9 cellular contexts compared by ENCODE assay signal in genomic region chr11:63212742-63213141, GRCh38. TPM values are rescaled to one million over a fixed set of nuclear protein-coding genes. Genes with fewer than 3 reads are reported as not detected.
DNase-seq lines count a peak whose midpoint lies in the region; ATAC-seq and TF ChIP-seq lines count a peak whose summit lies in the region.
"Had no signal": no experiment of that assay in that cellular context is flagged by ENCODE, and none has a peak within 500 bp of the region (broad histone marks: within the 10 kb centered on the region; RNA-seq: fewer than 3 reads in every experiment).

No MANE protein-coding gene starts in this region.

- no peak for TF ChIP-seq POLR2A in HCT116 (IDR thresholded peaks at IDR 0.05; ENCODE audit: borderline replicate concordance, extremely low read depth, insufficient read depth, insufficient read length)

- no peak overlapping the region for H2AFZ ChIP-seq in HCT116 (ENCODE audit: low read depth, low read length, poor library complexity, severe bottlenecking)

- H3K27me3 ChIP-seq in HCT116 (ENCODE audit: insufficient read depth, low read length) (peaks cover 26% of the 10 kb centered on the region), kidney epithelial cell (ENCODE audit: control insufficient read depth, insufficient read depth, low read length) (no peaks in the 10 kb centered on the region)

- peak; percentile 65 for TF ChIP-seq RAD21 in HCT116 (IDR thresholded peaks at IDR 0.05; ENCODE audit: low read depth)

- POLR2A ChIA-PET in HCT116 (lab: Charles Lee), result no interaction called here
- POLR2A ChIA-PET in activated CD4-positive, alpha-beta T cell treated with anti-CD3 and anti-CD28 coated beads, Interleukin-2, amount 10 ng/mL, durations not matched to agents 7 days and 5 days (lab: Charles Lee), result no interaction called here

- H3K36me3 Mint-ChIP-seq in activated CD4-positive, alpha-beta T cell treated with anti-CD3 and anti-CD28 coated beads, Interleukin-2, amount 10 ng/mL, durations not matched to agents 7 days and 5 days (ENCODE audit: low read depth), result no peaks in the 10 kb centered on the region

- RAD21 ChIA-PET in HCT116 (lab: Charles Lee; ENCODE audit: low non-redundant PET in 1 of 2, low total read pairs in 2 of 2, uncharacterized antibody in 2 of 2, unreplicated experiment in 2 of 2), result interaction anchor here in 1 of 2 experiments (0.7 kb wide), 1 partner anchor 304 kb away, joined by 4 read pairs; no protein-coding TSS in a partner anchor

- no peaks in the 10 kb centered on the region for H3K4me1 Mint-ChIP-seq in activated CD4-positive, alpha-beta T cell treated with anti-CD3 and anti-CD28 coated beads, Interleukin-2, amount 10 ng/mL, durations not matched to agents 7 days and 5 days
- H3K4me1 Mint-ChIP-seq: activated B cell treated with CpG ODN at 0.5 μM for 24 hours had no signal

- TF ChIP-seq CTCF in HCT116 (IDR thresholded peaks at IDR 0.05 in 2 of 3, conservative IDR thresholded peaks at IDR 0.05 in 1 of 3; ENCODE audit: borderline replicate concordance in 1 of 3, insufficient read depth in 1 of 3, low read depth in 2 of 3, low read length in 2 of 3) (peak; percentile 38 to 56 (median 55); a peak in 4 of 6 replicates), kidney epithelial cell (IDR thresholded peaks at IDR 0.05; ENCODE audit: insufficient read depth, low read length, poor library complexity, severe bottlenecking) (peak; percentile 43)

- H3K4me3 ChIP-seq in HCT116 (replicated peaks in 1 of 2; ENCODE audit: low read depth in 1 of 2, low read length in 2 of 2) (no peak overlapping the region), kidney epithelial cell (ENCODE audit: low read depth, low read length) (no peak overlapping the region)

- no peak overlapping the region for H3K27ac ChIP-seq in HCT116 (ENCODE audit: low read depth, low read length)
- H3K27ac ChIP-seq: neutrophil had no signal

- no peaks in the 10 kb centered on the region for H4K20me1 ChIP-seq in HCT116 (ENCODE audit: insufficient read depth)

- no peak overlapping the region for H3K27ac Mint-ChIP-seq in activated CD4-positive, alpha-beta T cell treated with anti-CD3 and anti-CD28 coated beads, Interleukin-2, amount 10 ng/mL, durations not matched to agents 7 days and 5 days
- H3K27ac Mint-ChIP-seq: activated B cell treated with CpG ODN at 0.5 μM for 24 hours had no signal

- DNase-seq in DMS114 treated with DMSO at 0.1 percent for 48 hours (lab: John Stamatoyannopoulos, UW; ENCODE audit: unreplicated experiment) (peak; percentile 27), HCT116 (ENCODE audit: low read depth, low spot score) (peak; percentile 10), kidney epithelial cell (ENCODE audit: low read depth) (no peak), 8988T (no peak), NCI-H510A (lab: John Stamatoyannopoulos, UW) (no peak)
- DNase-seq in activated CD4-positive, alpha-beta T cell treated with anti-CD3 and anti-CD28 coated beads, Interleukin-2, amount 10 ng/mL, durations not matched to agents 7 days and 5 days, result peak; percentile 39
- DNase-seq: activated B cell treated with CpG ODN at 0.5 μM for 24 hours had no signal

- H3K9me3 Mint-ChIP-seq in activated CD4-positive, alpha-beta T cell treated with anti-CD3 and anti-CD28 coated beads, Interleukin-2, amount 10 ng/mL, durations not matched to agents 7 days and 5 days, result no peaks in the 10 kb centered on the region

- peak; percentile 81 for ATAC-seq in HCT116
- ATAC-seq in HG02588 (IDR thresholded peaks at IDR 0.05; ENCODE audit: unreplicated experiment), result no peak

- H3K4me1 ChIP-seq in HCT116 (ENCODE audit: control insufficient read depth in 1 of 2, insufficient read depth in 2 of 2, low read length in 2 of 2), result no peaks in the 10 kb centered on the region

- H3K4me3 Mint-ChIP-seq in activated CD4-positive, alpha-beta T cell treated with anti-CD3 and anti-CD28 coated beads, Interleukin-2, amount 10 ng/mL, durations not matched to agents 7 days and 5 days, result no peak overlapping the region
- H3K4me3 Mint-ChIP-seq: activated B cell treated with CpG ODN at 0.5 μM for 24 hours had no signal

- no peaks in the 10 kb centered on the region for H3K36me3 ChIP-seq in HCT116 (ENCODE audit: control insufficient read depth in 1 of 2, insufficient read depth in 2 of 2, low read length in 2 of 2)
- no peaks in the 10 kb centered on the region for H3K36me3 ChIP-seq in kidney epithelial cell (ENCODE audit: control insufficient read depth, insufficient read depth, low read length)
- H3K36me3 ChIP-seq: neutrophil had no signal

- peaks cover 4% of the 10 kb centered on the region for H3K27me3 Mint-ChIP-seq in activated CD4-positive, alpha-beta T cell treated with anti-CD3 and anti-CD28 coated beads, Interleukin-2, amount 10 ng/mL, durations not matched to agents 7 days and 5 days

- no TSS peak for BruUV-seq in HCT116 (replicated peaks; lab: Mats Ljungman, UMichigan)

- no peaks in the 10 kb centered on the region for H3K9me2 ChIP-seq in HCT116 (ENCODE audit: insufficient read depth)

- no peaks in the 10 kb centered on the region for H3K9me3 ChIP-seq in HCT116 (ENCODE audit: control insufficient read depth in 1 of 2, insufficient read depth in 1 of 2, low read depth in 1 of 2, low read length in 2 of 2)
- H3K9me3 ChIP-seq: neutrophil had no signal

- no peak overlapping the region for H3K4me2 ChIP-seq in HCT116 (ENCODE audit: low read length)

- CTCF ChIA-PET in HCT116 (lab: Charles Lee), result interaction anchor here (0.6 to 1.9 kb wide), 4 partner anchors 177 to 307 kb away, joined by 4 to 12 read pairs (median 5); no protein-coding TSS in a partner anchor
- CTCF ChIA-PET in activated CD4-positive, alpha-beta T cell treated with anti-CD3 and anti-CD28 coated beads, Interleukin-2, amount 10 ng/mL, durations not matched to agents 7 days and 5 days (lab: Charles Lee), result interaction anchor here (0.6 kb wide), 1 partner anchor 337 kb away, joined by 6 read pairs; no protein-coding TSS in a partner anchor

- intact Hi-C loops in HCT116 (cut with micrococcal nuclease), result loop anchor here (1.0 to 10.0 kb wide), 5 partner anchors 85 to 422 kb away; no protein-coding TSS in a partner anchor

- H3K79me2 ChIP-seq in HCT116 (ENCODE audit: insufficient read depth, low read length), result no peaks in the 10 kb centered on the region

- no peak overlapping the region for H3K9ac ChIP-seq in HCT116 (ENCODE audit: low read length)

TF ChIP-seq in HCT116, 20 proteins besides CTCF, POLR2A, EP300 and RAD21:
- TF ChIP-seq POLR2AphosphoS5 (IDR thresholded peaks at IDR 0.05; ENCODE audit: low read depth, low read length) (no peak), YY1 (IDR thresholded peaks at IDR 0.05; ENCODE audit: extremely low read depth, insufficient replicate concordance, low read depth, low read length) (no peak), REST (IDR thresholded peaks at IDR 0.05; ENCODE audit: low read depth) (no peak), ZNF274 (IDR thresholded peaks at IDR 0.05; ENCODE audit: low read depth, low read length) (no peak), ATF3 (IDR thresholded peaks at IDR 0.05) (no peak), JUND (IDR thresholded peaks at IDR 0.05) (no peak), FOSL1 (IDR thresholded peaks at IDR 0.05; ENCODE audit: low read depth) (no peak), SRF (IDR thresholded peaks at IDR 0.05; ENCODE audit: low read depth) (no peak), TCF7L2 (IDR thresholded peaks at IDR 0.05; ENCODE audit: borderline replicate concordance, extremely low read depth, insufficient read depth, insufficient read length) (no peak)
TF ChIP-seq in HCT116: peak in this region for 0.

RNA-seq across cellular contexts. Expression of gene SLC22A25, which starts 30.7 kb away (rescaled TPM):
- total RNA-seq in HCT116 (2021; ENCODE audit: unreplicated experiment) (not detected), kidney epithelial cell (not detected in 2 replicates)
- not detected in 2 replicates for polyA plus RNA-seq in HCT116 (2012)
- not detected for total RNA-seq in activated CD4-positive, alpha-beta T cell treated with anti-CD3 and anti-CD28 coated beads, Interleukin-2, amount 10 ng/mL, durations not matched to agents 7 days and 5 days
- total RNA-seq: activated B cell treated with CpG ODN at 0.5 μM for 24 hours had no signal

Comparison
In these comparisons a context has a peak if more than half of its experiments do, and no peak if none do; other contexts are left out.
1. DNase-seq: peak in DMS114 treated with DMSO at 0.1 percent for 48 hours (single experiment), HCT116 (single experiment) and activated CD4-positive, alpha-beta T cell treated with anti-CD3 and anti-CD28 coated beads, Interleukin-2, amount 10 ng/mL, durations not matched to agents 7 days and 5 days (single experiment); none in kidney epithelial cell (single experiment), 8988T (single experiment) and NCI-H510A (single experiment).